ENCODE assay signal across 25 cellular contexts in the genomic region with DNA sequence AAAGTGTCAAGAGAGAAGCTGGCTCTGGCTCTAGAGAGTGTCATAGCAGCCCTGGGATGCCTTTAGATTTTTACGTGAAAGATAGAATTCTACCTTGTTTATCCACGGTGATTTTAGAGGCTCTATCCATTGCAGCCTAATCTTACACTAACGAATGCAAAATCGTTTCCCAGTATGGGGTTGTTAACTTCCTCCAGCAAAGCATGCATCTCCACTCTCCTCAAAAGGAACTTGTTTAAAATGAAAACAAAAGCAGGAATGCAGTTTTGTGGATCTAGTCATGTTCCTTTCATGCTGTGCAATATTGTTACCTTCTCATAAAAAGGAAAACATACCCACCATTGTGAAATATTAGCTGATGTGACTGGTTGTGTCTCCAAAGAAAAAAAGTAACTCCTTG.
"Had no signal": no experiment of that assay in that cellular context is flagged by ENCODE, and none has a peak within 500 bp of the region (broad histone marks: within the 10 kb centered on the region; RNA-seq: fewer than 3 reads in every experiment).

No MANE protein-coding gene starts in this region.

- H3K27ac Mint-ChIP-seq: memory B cell; naive B cell; nephron; stimulated activated naive B cell treated with anti-CD40 and anti-IgM and Interleukin-4, amounts not matched to agents 10 μg/mL and 1 μg/mL and 100 μg/mL, for 72 hours; stimulated activated naive CD8-positive, alpha-beta T cell treated with anti-CD3 and anti-CD28 coated beads, Interleukin-15, amount 100 ng/mL, for 72 hours had no signal

- H3K9me3 ChIP-seq: colonic mucosa, left ventricle myocardium inferior, lower lobe of right lung, spleen, testis, tibial nerve, upper lobe of right lung, vagina had no signal

- H3K36me3 ChIP-seq: colonic mucosa, lower lobe of right lung, spleen, tibial nerve, upper lobe of right lung, vagina had no signal

- H3K4me1 Mint-ChIP-seq: memory B cell; naive B cell; stimulated activated naive B cell treated with anti-CD40 and anti-IgM and Interleukin-4, amounts not matched to agents 10 μg/mL and 1 μg/mL and 100 μg/mL, for 72 hours; stimulated activated naive CD8-positive, alpha-beta T cell treated with anti-CD3 and anti-CD28 coated beads, Interleukin-15, amount 100 ng/mL, for 72 hours had no signal

- H3K4me3 ChIP-seq: colonic mucosa, left ventricle myocardium inferior, lower lobe of right lung, spleen, testis, tibial nerve, upper lobe of right lung, vagina had no signal

- H3K4me1 ChIP-seq: colonic mucosa, left ventricle myocardium inferior, lower lobe of right lung, spleen, testis, tibial nerve, upper lobe of right lung, vagina had no signal

- ATAC-seq: lower lobe of right lung; sciatic nerve; stimulated activated naive B cell treated with anti-CD40 and anti-IgM and Interleukin-4, amounts not matched to agents 10 μg/mL and 1 μg/mL and 100 μg/mL, for 72 hours; stimulated activated naive CD8-positive, alpha-beta T cell treated with anti-CD3 and anti-CD28 coated beads, Interleukin-15, amount 100 ng/mL, for 72 hours; upper lobe of right lung had no signal

- H3K4me3 Mint-ChIP-seq: endodermal cell; memory B cell; naive B cell; nephron; stimulated activated naive B cell treated with anti-CD40 and anti-IgM and Interleukin-4, amounts not matched to agents 10 μg/mL and 1 μg/mL and 100 μg/mL, for 72 hours; stimulated activated naive CD8-positive, alpha-beta T cell treated with anti-CD3 and anti-CD28 coated beads, Interleukin-15, amount 100 ng/mL, for 72 hours had no signal

- DNase-seq: colonic mucosa; dermis blood vessel endothelial cell; effector CD4-positive, alpha-beta T cell; erythroblast; foreskin melanocyte; islet precursor cell; left ventricle myocardium inferior; lower lobe of right lung; midbrain; naive B cell; posterior cingulate gyrus; spleen; stimulated activated CD4-positive, alpha-beta T cell treated with anti-CD3 and anti-CD28 coated beads, Interleukin-15, amount 100 ng/mL, for 24 hours; stimulated activated CD4-positive, alpha-beta T cell treated with anti-CD3 and anti-CD28 coated beads, Interleukin-1b, Interleukin-23, amount 100 ng/mL, for 48 hours; stimulated activated CD4-positive, alpha-beta T cell treated with anti-CD3 and anti-CD28 coated beads, Interleukin-4, amount 100 ng/mL, for 4 hours; stimulated activated naive B cell treated with anti-CD40 and anti-IgM and Interleukin-4, amounts not matched to agents 10 μg/mL and 1 μg/mL and 100 μg/mL, for 72 hours; stimulated activated naive CD8-positive, alpha-beta T cell treated with anti-CD3 and anti-CD28 coated beads, Interleukin-15, amount 100 ng/mL, for 72 hours; testis; upper lobe of right lung had no signal

- H3K27me3 ChIP-seq: colonic mucosa, spleen, testis, tibial nerve, upper lobe of right lung, vagina had no signal

- H3K36me3 Mint-ChIP-seq: memory B cell; naive B cell; stimulated activated naive B cell treated with anti-CD40 and anti-IgM and Interleukin-4, amounts not matched to agents 10 μg/mL and 1 μg/mL and 100 μg/mL, for 72 hours had no signal

- H3K27ac ChIP-seq: colonic mucosa, left ventricle myocardium inferior, lower lobe of right lung, spleen, testis, tibial nerve, upper lobe of right lung, vagina had no signal

- H3K9me3 Mint-ChIP-seq: endodermal cell; nephron; stimulated activated naive CD8-positive, alpha-beta T cell treated with anti-CD3 and anti-CD28 coated beads, Interleukin-15, amount 100 ng/mL, for 72 hours had no signal
